ENCODE assay signal across 8 cellular contexts in the genomic region with DNA sequence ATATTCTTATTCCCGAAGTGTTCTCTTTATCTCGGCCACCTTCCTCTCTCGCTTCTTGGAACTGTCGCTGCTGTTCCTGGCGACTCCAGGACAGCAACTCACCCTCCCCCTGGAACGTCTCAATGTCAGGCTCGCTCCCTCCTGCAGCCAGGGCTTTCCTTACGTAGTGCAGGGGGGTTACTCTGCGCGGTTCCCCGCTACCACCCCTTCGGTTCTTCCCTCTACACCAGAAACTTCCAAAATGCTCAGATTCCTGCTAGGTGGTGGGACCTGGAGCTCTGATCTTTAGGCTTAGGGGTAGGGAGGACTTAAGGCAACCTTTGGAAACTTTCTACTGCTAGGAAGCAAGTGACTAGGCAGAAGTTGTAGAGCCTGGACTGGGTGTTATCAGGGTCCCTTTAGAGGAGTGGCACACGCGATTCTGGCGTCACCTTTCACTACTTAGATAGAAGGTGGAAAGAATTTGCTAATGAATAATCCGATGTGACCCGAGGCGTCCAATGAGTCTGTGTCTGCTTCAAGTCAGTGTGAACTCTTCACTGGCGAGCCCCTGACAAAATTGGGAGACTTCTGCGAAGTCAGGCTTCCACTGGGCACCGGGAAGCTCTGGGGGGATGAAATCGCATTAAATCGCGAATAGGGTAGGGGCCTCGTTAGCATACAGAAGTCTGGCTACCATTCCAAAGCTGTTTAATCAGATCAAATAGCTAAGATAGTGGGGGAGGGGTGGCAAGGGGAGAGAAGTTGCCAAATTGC. TPM values are rescaled to one million over a fixed set of nuclear protein-coding genes. Genes with fewer than 3 reads are reported as not detected.
DNase-seq lines count a peak whose midpoint lies in the region; ATAC-seq and TF ChIP-seq lines count a peak whose summit lies in the region.

No MANE protein-coding gene starts in this region.

- no peaks in the 10 kb centered on the region for H3K9me2 ChIP-seq in GM23248 (ENCODE audit: insufficient read depth)

- H3K36me3 ChIP-seq in GM23248 (ENCODE audit: low read depth), result no peaks in the 10 kb centered on the region
- no peaks in the 10 kb centered on the region for H3K36me3 ChIP-seq in mesodermal cell (ENCODE audit: control insufficient read depth, insufficient read depth, low read length)
- H3K36me3 ChIP-seq in uterus, result no peaks in the 10 kb centered on the region

- H3K27me3 ChIP-seq in GM23248 (replicated peaks; ENCODE audit: insufficient read depth), result no peaks in the 10 kb centered on the region
- peaks cover 0 to 5% (median 0%) of the 10 kb centered on the region in 45 donors for H3K27me3 ChIP-seq in dorsolateral prefrontal cortex
- peaks cover 0 to 23% of the 10 kb centered on the region in 2 donors for H3K27me3 ChIP-seq in uterus

- TF ChIP-seq CTCF in RWPE1 (conservative IDR thresholded peaks at IDR 0.05; ENCODE audit: low read depth) (no peak), dorsolateral prefrontal cortex (IDR thresholded peaks at IDR 0.05 in 54 of 56, conservative IDR thresholded peaks at IDR 0.05 in 2 of 56; ENCODE audit: low read depth in 1 of 56, partially characterized antibody in 56 of 56) (no peak), uterus (IDR thresholded peaks at IDR 0.05) (no peak)

- H3K79me2 ChIP-seq in GM23248 (ENCODE audit: insufficient read depth), result peaks cover 30% of the 10 kb centered on the region

- POLR2A ChIA-PET in RWPE1 (lab: Yijun Ruan, JAX; ENCODE audit: low non-redundant PET), result no interaction called here

- no peaks in the 10 kb centered on the region for H3K9me3 ChIP-seq in GM23248 (ENCODE audit: low read depth)
- H3K9me3 ChIP-seq in mesodermal cell (ENCODE audit: control insufficient read depth, low read length), result no peaks in the 10 kb centered on the region
- H3K9me3 ChIP-seq in uterus, result no peaks in the 10 kb centered on the region

- peak overlapping the region; percentile 39 for H3K9ac ChIP-seq in GM23248

- in situ Hi-C loops in GM23248 (cut with MboI), result loop anchor here (10.0 kb wide), 1 partner anchor 370 kb away; no protein-coding TSS in a partner anchor

- H3K27ac ChIP-seq in GM23248, result no peak overlapping the region
- H3K27ac ChIP-seq in RWPE1, result no peak overlapping the region
- H3K27ac ChIP-seq in dorsolateral prefrontal cortex, result peak overlapping the region in 14 of 59 donors; percentile 29 to 85 (median 52)
- peak overlapping the region; percentile 32 for H3K27ac ChIP-seq in mesodermal cell (ENCODE audit: low read depth, low read length, severe bottlenecking)
- H3K27ac ChIP-seq in uterus, result no peak overlapping the region

- H3K4me1 ChIP-seq in GM23248 (ENCODE audit: insufficient read depth) (peaks cover 14% of the 10 kb centered on the region), mesodermal cell (ENCODE audit: control insufficient read depth, insufficient read depth, low read length, poor library complexity, severe bottlenecking) (peaks cover 3% of the 10 kb centered on the region), uterus (peaks cover 0 to 10% of the 10 kb centered on the region in 2 donors)

- peak; percentile 30 for DNase-seq in GM23248
- peak; percentile 8 for DNase-seq in RWPE1 (ENCODE audit: low spot score)
- DNase-seq in dorsolateral prefrontal cortex, result peak in 1 of 10 donors; percentile 35
- DNase-seq in uterus, result no peak
- DNase-seq in SW 1271 (lab: John Stamatoyannopoulos, UW), result no peak
- DNase-seq in posterior vena cava (ENCODE audit: low spot score), result no peak

- H4K20me1 ChIP-seq in GM23248 (ENCODE audit: insufficient read depth), result no peaks in the 10 kb centered on the region

- peak overlapping the region; percentile 79 for H2AFZ ChIP-seq in GM23248

- ATAC-seq in HG03095 (IDR thresholded peaks at IDR 0.05; ENCODE audit: unreplicated experiment), result no peak

- H3F3A ChIP-seq in GM23248 (ENCODE audit: insufficient read depth), result no peaks in the 10 kb centered on the region

- TF ChIP-seq POLR2A in uterus (IDR thresholded peaks at IDR 0.05), result no peak

- 13% methylated on average over 25 of the region's 25 CpGs for WGBS in GM23248 (ENCODE audit: low coverage in 1 of 2, low lambda C conversion rate in 2 of 2, missing lambda C conversion rate in 2 of 2), 2 experiments
- 0 to 1% methylated on average over 15 of the region's 25 CpGs for WGBS in mesodermal cell (ENCODE audit: insufficient coverage in 2 of 2), 2 experiments

- H3K4me2 ChIP-seq in GM23248 (ENCODE audit: unreplicated experiment), result peak overlapping the region; percentile 92

- intact Hi-C loops in dorsolateral prefrontal cortex (cut with DNase I) (loop anchor here (5.0 kb wide), 4 partner anchors 82 to 182 kb away; no protein-coding TSS in a partner anchor), uterus (cut with DNase I; ENCODE audit: low total_unique reads) (no loop called here), posterior vena cava (cut with DNase I) (no loop called here)

- CTCF ChIA-PET in RWPE1 (lab: Yijun Ruan, JAX), result interaction anchor here (0.6 to 2.6 kb wide), 7 partner anchors 10 to 420 kb away, joined by 3 to 9 read pairs (median 3); no protein-coding TSS in a partner anchor

- peak overlapping the region; percentile 97 for H3K4me3 ChIP-seq in GM23248
- peak overlapping the region; percentile 67 to 96 (median 83) for H3K4me3 ChIP-seq in dorsolateral prefrontal cortex
- H3K4me3 ChIP-seq in mesodermal cell (ENCODE audit: extremely low read depth, insufficient read depth, low read length, poor library complexity, severe bottlenecking), result peak overlapping the region; percentile 74
- H3K4me3 ChIP-seq in uterus, result peak overlapping the region; percentile 54 to 71

RNA-seq across cellular contexts. Expression of gene DPF3, which starts 0.9 kb away (rescaled TPM):
- 7.9 and 13.4 TPM in 2 replicates for total RNA-seq in GM23248 (2014; rRNA removed; shearing (Covaris generic))
- polyA plus RNA-seq in GM23248 (2016; fragmentation: Nextera tagmentation; extraction: Ambion mirVana), result 6.8 and 7.7 TPM in 2 replicates
- 10 to 100 TPM; 11.7 to 36.8 (median 19.0) TPM for total RNA-seq in dorsolateral prefrontal cortex
- polyA plus RNA-seq in mesodermal cell (2013, experiment 1 of 2), result 1.9 TPM
- polyA plus RNA-seq in mesodermal cell (2013, experiment 2 of 2), result 3.5 TPM
- 1 to 10 TPM in 2 of 4 donors, not detected in 2; 1.6 to 2.8 TPM for total RNA-seq in uterus
- total RNA-seq in posterior vena cava, result under 1 TPM; 0.19 to 0.93 TPM

RNA-seq across cellular contexts. Expression of gene DCAF4, which starts 31.5 kb away (rescaled TPM):
- total RNA-seq in GM23248 (2014; rRNA removed; shearing (Covaris generic)), result 20.4 and 21.9 TPM in 2 replicates
- polyA plus RNA-seq in GM23248 (2016; fragmentation: Nextera tagmentation; extraction: Ambion mirVana), result 17.1 and 17.7 TPM in 2 replicates
- total RNA-seq in dorsolateral prefrontal cortex, result 10 to 100 TPM in 119 of 120 experiments, 1 to 10 TPM in 1; 7.9 to 32.3 (median 20.1) TPM
- polyA plus RNA-seq in mesodermal cell (2013, experiment 1 of 2), result 9.1 TPM
- 9.1 TPM for polyA plus RNA-seq in mesodermal cell (2013, experiment 2 of 2)
- total RNA-seq in uterus, result 10 to 100 TPM in 3 of 4 donors, not detected in 1; 12.0 to 14.1 (median 13.7) TPM
- total RNA-seq in posterior vena cava, result 10 to 100 TPM in 1 of 2 donors, 1 to 10 TPM in 1; 7.4 to 11.3 TPM

Comparison
In these comparisons a context has a peak if more than half of its experiments do, and no peak if none do; other contexts are left out.
1. DNase-seq: peak in GM23248 (single experiment) and RWPE1 (single experiment); none in uterus (0 of 2), SW 1271 (0 of 2) and posterior vena cava (single experiment).
2. intact Hi-C loops: an anchor here in dorsolateral prefrontal cortex (5.0 kb wide); none called in uterus and posterior vena cava.
3. Peak in every context shown above with its lines, with median percentiles within 50 percentile points of each other: H3K4me3 ChIP-seq.